ENCODE assay signal across 9 cellular contexts in genomic region chr11:111586305-111586915, GRCh38. TPM values are rescaled to one million over a fixed set of nuclear protein-coding genes. Genes with fewer than 3 reads are reported as not detected.
DNase-seq lines count a peak whose midpoint lies in the region; ATAC-seq and TF ChIP-seq lines count a peak whose summit lies in the region.
"Had no signal": no experiment of that assay in that cellular context is flagged by ENCODE, and none has a peak within 500 bp of the region (broad histone marks: within the 10 kb centered on the region; RNA-seq: fewer than 3 reads in every experiment).

No MANE protein-coding gene starts in this region.

- H3K9me3 ChIP-seq in smooth muscle cell (replicated peaks; ENCODE audit: low read depth) = no peaks in the 10 kb centered on the region

- H2AFZ ChIP-seq in smooth muscle cell (ENCODE audit: low read depth) = no peak overlapping the region

- WGBS in smooth muscle cell (ENCODE audit: low lambda C conversion rate) = 3% methylated on average over 1 of the region's 1 CpG

- no peaks in the 10 kb centered on the region for H3F3A ChIP-seq in smooth muscle cell (ENCODE audit: low read depth)

- H4K20me1 ChIP-seq in smooth muscle cell (ENCODE audit: low read depth) = no peaks in the 10 kb centered on the region

- H3K4me3 ChIP-seq in H7 (ENCODE audit: insufficient read depth, low read depth, low read length) (no peak overlapping the region), smooth muscle cell (no peak overlapping the region)

- no peak overlapping the region for H3K27ac ChIP-seq in smooth muscle cell (ENCODE audit: low read depth)

- no peaks in the 10 kb centered on the region for H3K4me1 ChIP-seq in smooth muscle cell (ENCODE audit: low read depth)

- H3K4me2 ChIP-seq in smooth muscle cell = no peak overlapping the region

- H3K36me3 ChIP-seq in H7 (replicated peaks; ENCODE audit: control insufficient read depth, insufficient read depth, low read length) (no peaks in the 10 kb centered on the region), smooth muscle cell (ENCODE audit: low read depth) (no peaks in the 10 kb centered on the region)

- H3K9ac ChIP-seq in smooth muscle cell (ENCODE audit: low read depth) = no peak overlapping the region

- peak; percentile 58 for TF ChIP-seq CTCF in smooth muscle cell (IDR thresholded peaks at IDR 0.05; ENCODE audit: borderline replicate concordance, insufficient read depth, poor library complexity, severe bottlenecking)

- ATAC-seq in HG03565 (IDR thresholded peaks at IDR 0.05; ENCODE audit: unreplicated experiment) = no peak

- DNase-seq in COLO829 (ENCODE audit: low spot score) (peak; percentile 42), H7 (peak; percentile 23), NCI-H446 (lab: John Stamatoyannopoulos, UW) (peak; percentile 62 to 77), germinal center (ENCODE audit: low spot score) (peak; percentile 40), smooth muscle cell (lab: John Stamatoyannopoulos, UW; ENCODE audit: unreplicated experiment) (no peak), 8988T (no peak)
- peak; percentile 45 for DNase-seq in activated CD8-positive, alpha-beta memory T cell treated with anti-CD3 and anti-CD28 coated beads, Interleukin-2, amount 50 U/mL, for 4 hours
- DNase-seq: right cardiac atrium had no signal

- H3K27me3 ChIP-seq in H7 (ENCODE audit: control insufficient read depth, insufficient read depth, low read length) = no peaks in the 10 kb centered on the region
- H3K27me3 ChIP-seq in smooth muscle cell (ENCODE audit: low read depth) = no peaks in the 10 kb centered on the region

- no peaks in the 10 kb centered on the region for H3K79me2 ChIP-seq in smooth muscle cell (ENCODE audit: low read depth)

RNA-seq across cellular contexts. Expression of gene SIK2, which starts 15.8 kb away (rescaled TPM):
- 5.5 and 7.3 TPM in 2 replicates for total RNA-seq in H7 (2014; rRNA removed; shearing (Covaris generic))
- total RNA-seq in smooth muscle cell = 12.5 and 14.1 TPM in 2 replicates
- 1.9 and 2.4 TPM in 2 replicates for polyA plus RNA-seq in smooth muscle cell

RNA-seq across cellular contexts. Expression of gene LAYN, which starts 45.9 kb away (rescaled TPM):
- total RNA-seq in H7 (2014; rRNA removed; shearing (Covaris generic)) = 1.0 and 1.2 TPM in 2 replicates
- 61.0 and 67.4 TPM in 2 replicates for total RNA-seq in smooth muscle cell
- 52.6 and 64.5 TPM in 2 replicates for polyA plus RNA-seq in smooth muscle cell

Comparison
In these comparisons a context has a peak if more than half of its experiments do, and no peak if none do; other contexts are left out.
1. DNase-seq: peak in COLO829 (single experiment), H7 (single experiment), NCI-H446 (2 of 2), activated CD8-positive, alpha-beta memory T cell treated with anti-CD3 and anti-CD28 coated beads, Interleukin-2, amount 50 U/mL, for 4 hours (single experiment) and germinal center (single experiment); none in smooth muscle cell (single experiment) and 8988T (single experiment).
2. RNA of gene LAYN, which starts 45.9 kb away (total RNA-seq): 61.0 to 67.4 TPM in smooth muscle cell; 1.0 to 1.2 TPM in H7; every median in the first group is over 10 times any median in the second.